Comparison of ENCODE assay signal across 25 cellular contexts in genomic region chr14:78985668-78986073, GRCh38.
DNase-seq lines count a peak whose midpoint lies in the region; ATAC-seq and TF ChIP-seq lines count a peak whose summit lies in the region.
"Had no signal": no experiment of that assay in that cellular context is flagged by ENCODE, and none has a peak within 500 bp of the region (broad histone marks: within the 10 kb centered on the region; RNA-seq: fewer than 3 reads in every experiment).

No MANE protein-coding gene starts in this region.

- H3K4me3 Mint-ChIP-seq in H9 (no peak overlapping the region), WTC11 (no peak overlapping the region), Caco-2 (ENCODE audit: unreplicated experiment) (no peak overlapping the region), mesothelial cell of epicardium (no peak overlapping the region)
- H3K4me3 Mint-ChIP-seq: activated CD4-positive, alpha-beta T cell treated with anti-CD3 and anti-CD28 coated beads, Interleukin-2, amount 10 ng/mL, durations not matched to agents 24 days and 14 days; HFFc6; nephron progenitor cell; T-cell had no signal

- H3K23ac ChIP-seq in H9 (ENCODE audit: insufficient read length, low read depth, low read length) (no peak overlapping the region), neuronal stem cell (ENCODE audit: low read depth, low read length, poor library complexity) (no peak overlapping the region)

- no peak overlapping the region for H4K5ac ChIP-seq in H9 (ENCODE audit: insufficient read length, low read depth, low read length)

- H2BK15ac ChIP-seq in H9 (ENCODE audit: low read depth, low read length) = no peak overlapping the region
- H2BK15ac ChIP-seq in neuronal stem cell (ENCODE audit: low read length) = no peak overlapping the region

- no peaks in the 10 kb centered on the region for H3K9me3 Mint-ChIP-seq in H9
- H3K9me3 Mint-ChIP-seq in WTC11 = no peaks in the 10 kb centered on the region
- no peaks in the 10 kb centered on the region for H3K9me3 Mint-ChIP-seq in Caco-2 (ENCODE audit: unreplicated experiment)
- H3K9me3 Mint-ChIP-seq in mesothelial cell of epicardium = no peaks in the 10 kb centered on the region
- H3K9me3 Mint-ChIP-seq: activated CD4-positive, alpha-beta T cell treated with anti-CD3 and anti-CD28 coated beads, Interleukin-2, amount 10 ng/mL, durations not matched to agents 24 days and 14 days; HFFc6; nephron progenitor cell; T-cell had no signal

- no peak overlapping the region for H4K91ac ChIP-seq in H9 (ENCODE audit: insufficient read length, low read depth, low read length)
- H4K91ac ChIP-seq in neuronal stem cell (ENCODE audit: low read depth, low read length, poor library complexity) = no peak overlapping the region

- H3K9ac ChIP-seq in H9 (ENCODE audit: extremely low read depth, insufficient read length, low read length) = no peak overlapping the region
- H3K9ac ChIP-seq in neuronal stem cell (ENCODE audit: low read depth, low read length, poor library complexity) = no peak overlapping the region

- intact Hi-C loops in Caco-2 (cut with micrococcal nuclease; ENCODE audit: unreplicated experiment) = no loop called here
- intact Hi-C loops in left lung (cut with DNase I) = no loop called here

- H3K36me3 ChIP-seq in neuronal stem cell (replicated peaks in 1 of 2; ENCODE audit: control insufficient read depth in 2 of 2, insufficient read depth in 2 of 2, low read length in 2 of 2) (no peaks in the 10 kb centered on the region), Caco-2 (ENCODE audit: control insufficient read depth, insufficient read depth, low read length) (no peaks in the 10 kb centered on the region), left lung (no peaks in the 10 kb centered on the region)
- H3K36me3 ChIP-seq: upper lobe of right lung had no signal

- H3K27ac Mint-ChIP-seq in H9 = no peak overlapping the region
- H3K27ac Mint-ChIP-seq in WTC11 = no peak overlapping the region
- H3K27ac Mint-ChIP-seq in Caco-2 (ENCODE audit: unreplicated experiment) = no peak overlapping the region
- no peak overlapping the region for H3K27ac Mint-ChIP-seq in mesothelial cell of epicardium
- H3K27ac Mint-ChIP-seq: activated CD4-positive, alpha-beta T cell treated with anti-CD3 and anti-CD28 coated beads, Interleukin-2, amount 10 ng/mL, durations not matched to agents 24 days and 14 days; HFFc6; nephron progenitor cell; progenitor cell of endocrine pancreas; T-cell had no signal

- no peak overlapping the region for H2AK5ac ChIP-seq in H9 (ENCODE audit: insufficient read length, low read length)
- no peak overlapping the region for H2AK5ac ChIP-seq in neuronal stem cell (ENCODE audit: low read depth, low read length)

- no TSS peak for BruUV-seq in Caco-2 (replicated peaks; lab: Mats Ljungman, UMichigan)

- H3K4ac ChIP-seq in H9 (ENCODE audit: low read depth, low read length) = no peak overlapping the region
- H3K4ac ChIP-seq in neuronal stem cell (ENCODE audit: low read length) = no peak overlapping the region

- H4K8ac ChIP-seq in H9 (replicated peaks; ENCODE audit: insufficient read length, low read depth, low read length) (no peak overlapping the region), neuronal stem cell (ENCODE audit: low read depth, low read length) (no peak overlapping the region)

- H3K14ac ChIP-seq in H9 (ENCODE audit: insufficient read depth, low read length) (no peak overlapping the region), neuronal stem cell (ENCODE audit: low read length) (no peak overlapping the region)

- DNase-seq in H9 = peak; percentile 61
- DNase-seq in WTC11 (ENCODE audit: low spot score) = no peak
- DNase-seq in fibroblast of mammary gland (ENCODE audit: low read depth) = peak; percentile 28
- DNase-seq in neuronal stem cell (ENCODE audit: low spot score) = peak; percentile 14
- DNase-seq in Caco-2 = no peak
- DNase-seq in mesothelial cell of epicardium (ENCODE audit: low spot score in 2 of 2, unreplicated experiment in 2 of 2) = no peak
- no peak for DNase-seq in left lung
- DNase-seq: activated CD4-positive, alpha-beta T cell treated with anti-CD3 and anti-CD28 coated beads, Interleukin-2, amount 10 ng/mL, durations not matched to agents 24 days and 14 days; activated CD8-positive, alpha-beta memory T cell treated with anti-CD3 and anti-CD28 coated beads, Interleukin-2, amount 50 U/mL, for 4 hours; activated gamma-delta T cell; AML-193; effector memory CD4-positive, alpha-beta T cell; HFFc6; Kasumi-1; left cardiac atrium; NCI-H1092; NCI-H2029; NCI-H524 treated with DMSO at 0.1 percent for 48 hours; nephron progenitor cell; small intestine; stimulated activated CD4-positive, alpha-beta T cell treated with anti-CD3 and anti-CD28 coated beads, Interleukin-4, amount 100 ng/mL, for 24 hours; T-cell; upper lobe of right lung had no signal

- H3K4me2 ChIP-seq in H9 (ENCODE audit: insufficient read depth, insufficient read length, low read length) (peak overlapping the region; percentile 34), neuronal stem cell (ENCODE audit: insufficient read depth, low read length, poor library complexity, severe bottlenecking) (no peak overlapping the region)

- H3K27me3 ChIP-seq in H9 (ENCODE audit: insufficient read depth, low read length) (peaks cover 6% of the 10 kb centered on the region; the same call in 1 of the 2 replicates), neuronal stem cell (ENCODE audit: control insufficient read depth in 3 of 3, insufficient read depth in 3 of 3, low read depth in 1 of 3, low read length in 3 of 3) (peaks cover 0 to 37% (median 0%) of the 10 kb centered on the region in 3 experiments), Caco-2 (replicated peaks; ENCODE audit: control insufficient read depth, insufficient read depth, low read length) (no peaks in the 10 kb centered on the region), left lung (no peaks in the 10 kb centered on the region)

- no peaks in the 10 kb centered on the region for H3K79me1 ChIP-seq in H9 (ENCODE audit: insufficient read depth, low read depth, low read length, poor library complexity, severe bottlenecking)
- no peaks in the 10 kb centered on the region for H3K79me1 ChIP-seq in neuronal stem cell (ENCODE audit: low read depth, low read length)

- H2BK120ac ChIP-seq in H9 (ENCODE audit: low read depth, low read length, poor library complexity, severe bottlenecking) = no peak overlapping the region
- H2BK120ac ChIP-seq in neuronal stem cell (ENCODE audit: low read depth, low read length) = no peak overlapping the region

- no peak overlapping the region for H3T11ph ChIP-seq in H9 (ENCODE audit: low read length)

- TF ChIP-seq CTCF in H9 (conservative IDR thresholded peaks at IDR 0.05) = no peak
- no peak for TF ChIP-seq CTCF in WTC11 (IDR thresholded peaks at IDR 0.05)
- TF ChIP-seq CTCF in fibroblast of mammary gland (conservative IDR thresholded peaks at IDR 0.05; ENCODE audit: control insufficient read depth, insufficient read depth, low read depth, low read length) = no peak
- no peak for TF ChIP-seq CTCF in Caco-2 (IDR thresholded peaks at IDR 0.05; ENCODE audit: insufficient read depth in 1 of 2, low read depth in 1 of 2, low read length in 1 of 2, severe bottlenecking in 1 of 2, unreplicated experiment in 1 of 2)
- no peak for TF ChIP-seq CTCF in mesothelial cell of epicardium (IDR thresholded peaks at IDR 0.05; ENCODE audit: unreplicated experiment)
- TF ChIP-seq CTCF in left lung (IDR thresholded peaks at IDR 0.05) = no peak

- no peak overlapping the region for H2AFZ ChIP-seq in H9 (ENCODE audit: low read length)
- no peak overlapping the region for H2AFZ ChIP-seq in neuronal stem cell (ENCODE audit: low read length)

- H3K4me3 ChIP-seq in fibroblast of mammary gland (ENCODE audit: control insufficient read depth, low read depth, low read length) = no peak overlapping the region
- H3K4me3 ChIP-seq in neuronal stem cell (ENCODE audit: low read length in 2 of 2) = no peak overlapping the region
- no peak overlapping the region for H3K4me3 ChIP-seq in Caco-2 (ENCODE audit: low read depth, low read length)
- H3K4me3 ChIP-seq in left lung = no peak overlapping the region
- H3K4me3 ChIP-seq: upper lobe of right lung had no signal

- H3K36me3 Mint-ChIP-seq in H9 (ENCODE audit: insufficient read depth in 1 of 3, low read depth in 3 of 3) (no peaks in the 10 kb centered on the region), WTC11 (no peaks in the 10 kb centered on the region), Caco-2 (ENCODE audit: insufficient read depth, unreplicated experiment) (no peaks in the 10 kb centered on the region), mesothelial cell of epicardium (no peaks in the 10 kb centered on the region)
- H3K36me3 Mint-ChIP-seq: T-cell had no signal

- CTCF ChIA-PET in WTC11 (lab: Charles Lee) (interaction anchor here (1.8 kb wide), 1 partner anchor 52 kb away, joined by 8 read pairs; no protein-coding TSS in a partner anchor), Caco-2 (lab: Charles Lee) (no interaction called here)

- no peaks in the 10 kb centered on the region for H4K20me1 ChIP-seq in H9 (ENCODE audit: control insufficient read depth, insufficient read depth, insufficient read length)

- no peaks in the 10 kb centered on the region for H3K79me2 ChIP-seq in H9 (ENCODE audit: insufficient read depth, low read length)

- peak; percentile 95 for ATAC-seq in WTC11
- ATAC-seq in left lung = no peak
- ATAC-seq in GM21737 (IDR thresholded peaks at IDR 0.05; ENCODE audit: unreplicated experiment) = no peak
- ATAC-seq: left cardiac atrium, T-cell, upper lobe of right lung had no signal

- H3K4me1 ChIP-seq in H9 (ENCODE audit: insufficient read depth, low read length) (peaks cover 7% of the 10 kb centered on the region; the same call in 1 of the 2 replicates), neuronal stem cell (ENCODE audit: control insufficient read depth in 2 of 2, insufficient read depth in 1 of 2, low read depth in 1 of 2, low read length in 2 of 2) (peaks cover 8 to 19% of the 10 kb centered on the region in 2 donors), Caco-2 (no peaks in the 10 kb centered on the region), left lung (no peaks in the 10 kb centered on the region)
- H3K4me1 ChIP-seq: upper lobe of right lung had no signal

- H2BK20ac ChIP-seq in H9 (ENCODE audit: low read depth, low read length, poor library complexity, severe bottlenecking) = no peak overlapping the region

- H3K9me3 ChIP-seq in H9 (ENCODE audit: control insufficient read depth, low read depth, low read length) = no peaks in the 10 kb centered on the region
- H3K9me3 ChIP-seq in neuronal stem cell (replicated peaks in 1 of 2; ENCODE audit: control insufficient read depth in 2 of 2, insufficient read depth in 1 of 2, low read depth in 1 of 2, low read length in 2 of 2) = peaks cover 0 to 13% of the 10 kb centered on the region in 2 donors
- H3K9me3 ChIP-seq in Caco-2 = no peaks in the 10 kb centered on the region
- H3K9me3 ChIP-seq in left lung = no peaks in the 10 kb centered on the region
- H3K9me3 ChIP-seq: upper lobe of right lung had no signal

- H3K23me2 ChIP-seq in H9 (ENCODE audit: insufficient read length, low read depth, low read length, poor library complexity, severe bottlenecking) = no peaks in the 10 kb centered on the region

- H3K4me1 Mint-ChIP-seq in H9 = peaks cover 13 to 16% of the 10 kb centered on the region in 2 experiments
- peaks cover 13% of the 10 kb centered on the region for H3K4me1 Mint-ChIP-seq in WTC11
- H3K4me1 Mint-ChIP-seq in Caco-2 (ENCODE audit: low read depth, unreplicated experiment) = no peaks in the 10 kb centered on the region
- H3K4me1 Mint-ChIP-seq in mesothelial cell of epicardium = no peaks in the 10 kb centered on the region
- H3K4me1 Mint-ChIP-seq: activated CD4-positive, alpha-beta T cell treated with anti-CD3 and anti-CD28 coated beads, Interleukin-2, amount 10 ng/mL, durations not matched to agents 24 days and 14 days; nephron progenitor cell; T-cell had no signal

- POLR2A ChIA-PET in WTC11 (lab: Charles Lee) (interaction anchor here (1.6 kb wide), 1 partner anchor 12 kb away, joined by 3 read pairs; no protein-coding TSS in a partner anchor), Caco-2 (lab: Charles Lee) (no interaction called here)

- H3K27ac ChIP-seq in H9 (ENCODE audit: insufficient read length, low read depth, low read length) (no peak overlapping the region), neuronal stem cell (replicated peaks; ENCODE audit: low read length) (no peak overlapping the region), left lung (no peak overlapping the region)
- H3K27ac ChIP-seq: upper lobe of right lung had no signal

- H3K18ac ChIP-seq in H9 (ENCODE audit: insufficient read length, low read depth, low read length) (no peak overlapping the region), neuronal stem cell (ENCODE audit: low read length) (no peak overlapping the region)

- no peak overlapping the region for H3K56ac ChIP-seq in H9 (ENCODE audit: insufficient read length, low read depth, low read length)

- H3K27me3 Mint-ChIP-seq in H9 (ENCODE audit: low read depth) = peaks cover 47% of the 10 kb centered on the region
- peaks cover 44% of the 10 kb centered on the region for H3K27me3 Mint-ChIP-seq in WTC11 (ENCODE audit: low read depth)
- H3K27me3 Mint-ChIP-seq in Caco-2 (ENCODE audit: insufficient read depth, unreplicated experiment) = peaks cover 9% of the 10 kb centered on the region
- peaks cover 38% of the 10 kb centered on the region for H3K27me3 Mint-ChIP-seq in mesothelial cell of epicardium (ENCODE audit: low read depth)
- H3K27me3 Mint-ChIP-seq: activated CD4-positive, alpha-beta T cell treated with anti-CD3 and anti-CD28 coated beads, Interleukin-2, amount 10 ng/mL, durations not matched to agents 24 days and 14 days; T-cell had no signal

- no peak overlapping the region for H2BK12ac ChIP-seq in H9 (ENCODE audit: insufficient read length, low read depth, low read length)
- H2BK12ac ChIP-seq in neuronal stem cell (ENCODE audit: low read length) = no peak overlapping the region

- H2BK5ac ChIP-seq in H9 (ENCODE audit: insufficient read length, low read length) = no peak overlapping the region
- no peak overlapping the region for H2BK5ac ChIP-seq in neuronal stem cell (ENCODE audit: low read length)

Comparison
In these comparisons a context has a peak if more than half of its experiments do, and no peak if none do; other contexts are left out.
1. DNase-seq: peak in H9 (single experiment), fibroblast of mammary gland (single experiment) and neuronal stem cell (single experiment); none in WTC11 (single experiment), Caco-2 (0 of 2), mesothelial cell of epicardium (0 of 2) and left lung (0 of 2).